ENCODE assay signal across 12 cellular contexts in the genomic region with DNA sequence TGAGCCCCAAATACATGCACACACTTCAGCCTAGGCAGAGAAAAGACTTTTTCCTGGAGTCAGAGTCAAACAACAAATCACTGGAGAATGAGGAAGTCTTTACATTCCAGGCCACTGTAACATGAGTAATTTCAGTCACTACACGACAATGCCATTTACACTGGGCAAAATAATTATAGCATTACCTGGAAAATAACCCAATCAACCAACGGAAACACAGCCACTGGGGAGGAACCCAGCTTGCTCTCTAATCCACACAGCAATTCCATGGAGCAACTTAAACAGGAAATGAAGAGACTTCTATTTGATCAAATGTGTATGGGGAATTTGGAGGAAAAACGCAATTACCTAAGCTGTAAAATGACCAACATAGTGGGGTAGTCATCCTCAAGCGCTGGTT. TPM values are rescaled to one million over a fixed set of nuclear protein-coding genes. Genes with fewer than 3 reads are reported as not detected.
DNase-seq lines count a peak whose midpoint lies in the region; ATAC-seq and TF ChIP-seq lines count a peak whose summit lies in the region.
"Had no signal": no experiment of that assay in that cellular context is flagged by ENCODE, and none has a peak within 500 bp of the region (broad histone marks: within the 10 kb centered on the region; RNA-seq: fewer than 3 reads in every experiment).

No MANE protein-coding gene starts in this region.

- no peak overlapping the region for H3K9ac ChIP-seq in skeletal muscle tissue (ENCODE audit: low read depth in 1 of 3, low read length in 3 of 3)

- no peak for TF ChIP-seq POLR2A in right lobe of liver (IDR thresholded peaks at IDR 0.05)

- ATAC-seq in SK-N-SH treated with all-trans-retinoic acid at 6 μM for 48 hours (peak; percentile 55), right lobe of liver (no peak)
- ATAC-seq: activated naive CD8-positive, alpha-beta T cell treated with anti-CD3 and anti-CD28 coated beads, Interleukin-2, amount 50 U/mL, for 24 hours had no signal

- H3K9me3 ChIP-seq in skeletal muscle tissue (ENCODE audit: control insufficient read depth in 3 of 3, low read length in 3 of 3) (no peaks in the 10 kb centered on the region), right lobe of liver (no peaks in the 10 kb centered on the region)

- H3K27ac ChIP-seq in skeletal muscle tissue (ENCODE audit: low read depth, low read length): peak overlapping the region; percentile 32
- H3K27ac ChIP-seq in right lobe of liver: no peak overlapping the region
- H3K27ac ChIP-seq: 22Rv1 had no signal

- DNase-seq in DMS53 (lab: John Stamatoyannopoulos, UW) (peak; percentile 20), DMS53 treated with DMSO at 0.1 percent for 48 hours (lab: John Stamatoyannopoulos, UW; ENCODE audit: unreplicated experiment) (no peak), fibroblast of pulmonary artery (ENCODE audit: low read depth) (peak; percentile 79), right lobe of liver (no peak)
- DNase-seq in stimulated activated CD4-positive, alpha-beta T cell treated with anti-CD3 and anti-CD28 coated beads, Interleukin-4, amount 100 ng/mL, for 1 hour: no peak
- DNase-seq in activated CD4-positive, alpha-beta T cell treated with anti-CD3 and anti-CD28 coated beads, Interleukin-2, amount 50 U/mL, for 48 hours: no peak
- DNase-seq: activated CD4-positive, alpha-beta T cell treated with anti-CD3 and anti-CD28 coated beads, Interleukin-2, amount 10 ng/mL, durations not matched to agents 24 days and 14 days; activated naive CD8-positive, alpha-beta T cell treated with anti-CD3 and anti-CD28 coated beads, Interleukin-2, amount 50 U/mL, for 24 hours; stimulated activated naive CD4-positive, alpha-beta T cell treated with Interleukin-2 at 50 U/mL for 16 hours had no signal

- intact Hi-C loops in right lobe of liver (cut with DNase I): no loop called here

- no peak for TF ChIP-seq CTCF in fibroblast of pulmonary artery (IDR thresholded peaks at IDR 0.05; ENCODE audit: low read length, missing control alignments)
- no peak for TF ChIP-seq CTCF in right lobe of liver (IDR thresholded peaks at IDR 0.05)

- H3K36me3 ChIP-seq in skeletal muscle tissue (ENCODE audit: control insufficient read depth in 3 of 3, insufficient read depth in 3 of 3, low read length in 3 of 3) (peaks cover 0 to 8% (median 2%) of the 10 kb centered on the region in 3 donors), right lobe of liver (no peaks in the 10 kb centered on the region)

- peaks cover 17 to 33% (median 26%) of the 10 kb centered on the region in 3 donors for H3K4me1 ChIP-seq in skeletal muscle tissue (ENCODE audit: control insufficient read depth in 3 of 3, insufficient read depth in 3 of 3, low read length in 3 of 3)
- H3K4me1 ChIP-seq in right lobe of liver: peaks cover 0 to 17% (median 0%) of the 10 kb centered on the region in 4 donors

- H3K27me3 ChIP-seq in skeletal muscle tissue (ENCODE audit: control insufficient read depth in 3 of 3, insufficient read depth in 3 of 3, low read length in 3 of 3) (no peaks in the 10 kb centered on the region), right lobe of liver (no peaks in the 10 kb centered on the region)

- 64% methylated on average over 4 of the region's 4 CpGs for WGBS in right lobe of liver (ENCODE audit: insufficient coverage, low coverage, low lambda C conversion rate, missing lambda C conversion rate)

- no peak overlapping the region for H3K4me3 ChIP-seq in fibroblast of pulmonary artery (replicated peaks; ENCODE audit: low read depth, low read length)
- no peak overlapping the region for H3K4me3 ChIP-seq in skeletal muscle tissue (ENCODE audit: low read length in 3 of 3)
- H3K4me3 ChIP-seq in right lobe of liver: no peak overlapping the region

TF ChIP-seq in SK-N-SH treated with all-trans-retinoic acid at 6 μM for 48 hours, 23 proteins besides CTCF, POLR2A, EP300 and RAD21:
- TF ChIP-seq ZFP3 (CRISPR knock-in tag; IDR thresholded peaks at IDR 0.05) (no peak), ISL1 (CRISPR knock-in tag; IDR thresholded peaks at IDR 0.05) (peak; percentile 22; the same call in 1 of the 2 replicates)

RNA-seq across cellular contexts. Expression of a gene that starts 15.2 kb away (rescaled TPM):
- total RNA-seq in skeletal muscle tissue (377 TPM), right lobe of liver (10 to 100 TPM; 32.8 to 50.0 (median 45.5) TPM)

Comparison
In these comparisons a context has a peak if more than half of its experiments do, and no peak if none do; other contexts are left out.
1. DNase-seq: peak in DMS53 (single experiment) and fibroblast of pulmonary artery (single experiment); none in DMS53 treated with DMSO at 0.1 percent for 48 hours (single experiment), stimulated activated CD4-positive, alpha-beta T cell treated with anti-CD3 and anti-CD28 coated beads, Interleukin-4, amount 100 ng/mL, for 1 hour (single experiment), right lobe of liver (0 of 3) and activated CD4-positive, alpha-beta T cell treated with anti-CD3 and anti-CD28 coated beads, Interleukin-2, amount 50 U/mL, for 48 hours (0 of 2).